ENCODE assay signal across 19 cellular contexts in genomic region chr3:32452009-32452408, GRCh38.
"Had no signal": no experiment of that assay in that cellular context is flagged by ENCODE, and none has a peak within 500 bp of the region (broad histone marks: within the 10 kb centered on the region; RNA-seq: fewer than 3 reads in every experiment).

No MANE protein-coding gene starts in this region.

- H3K27ac ChIP-seq: colonic mucosa, hepatocyte, psoas muscle, SJCRH30, spleen, upper lobe of right lung, VCaP had no signal

- DNase-seq: activated CD4-positive, alpha-beta T cell treated with anti-CD3 and anti-CD28 coated beads for 4 hours; activated gamma-delta T cell treated with Interleukin-2 at 50 U/mL for 16 hours; activated T-cell treated with anti-CD3 and anti-CD28 coated beads, Interleukin-2, amount 50 U/mL, for 1 hour; caudate nucleus; colonic mucosa; effector memory CD4-positive, alpha-beta T cell; kidney glomerular epithelial cell; mucosa of descending colon; psoas muscle; SJCRH30; spleen; stimulated activated CD4-positive, alpha-beta T cell treated with anti-CD3 and anti-CD28 coated beads, Interleukin-1b, Interleukin-23, amount 100 ng/mL, for 48 hours; upper lobe of right lung had no signal

- H3K4me1 ChIP-seq: colonic mucosa, psoas muscle, SJCRH30 had no signal

- H3K4me2 ChIP-seq: hepatocyte had no signal

- H2AFZ ChIP-seq: hepatocyte had no signal

- H3K27me3 ChIP-seq: colonic mucosa, hepatocyte, SJCRH30, spleen, upper lobe of right lung had no signal

- H3K27ac Mint-ChIP-seq: natural killer cell treated with Interleukin-12 subunit alpha and Interleukin-12 subunit beta and Interleukin-15 and Interleukin-18, amount 100 ng/mL, for 72 hours had no signal

- H3K4me3 ChIP-seq: colonic mucosa, hepatocyte, lung, mucosa of descending colon, psoas muscle, SJCRH30, spleen, upper lobe of right lung had no signal

- H3K9me3 ChIP-seq: colonic mucosa, mucosa of descending colon, psoas muscle, SJCRH30, spleen, upper lobe of right lung had no signal

- H3K9me3 Mint-ChIP-seq: natural killer cell treated with Interleukin-12 subunit alpha and Interleukin-12 subunit beta and Interleukin-15 and Interleukin-18, amount 100 ng/mL, for 72 hours had no signal

- ATAC-seq: mucosa of descending colon; natural killer cell treated with Interleukin-12 subunit alpha and Interleukin-12 subunit beta and Interleukin-15 and Interleukin-18, amount 100 ng/mL, for 72 hours; psoas muscle; sciatic nerve; stimulated activated naive CD8-positive, alpha-beta T cell treated with anti-CD3 and anti-CD28 coated beads, Interleukin-15, Interleukin-2, amounts not matched to agents 100 U/mL and 50 U/mL, for 24 hours; upper lobe of right lung had no signal

- H3K4me3 Mint-ChIP-seq: natural killer cell treated with Interleukin-12 subunit alpha and Interleukin-12 subunit beta and Interleukin-15 and Interleukin-18, amount 100 ng/mL, for 72 hours had no signal

- H3K27me3 Mint-ChIP-seq: natural killer cell treated with Interleukin-12 subunit alpha and Interleukin-12 subunit beta and Interleukin-15 and Interleukin-18, amount 100 ng/mL, for 72 hours had no signal

- H3K36me3 ChIP-seq: colonic mucosa, SJCRH30 had no signal
